ENCODE assay signal across 1 cellular context in genomic region chr9:129783516-129784361, GRCh38.
TF ChIP-seq lines count a peak whose summit lies in the region.

No MANE protein-coding gene starts in this region.

TF ChIP-seq in HepG2, 621 proteins besides CTCF, POLR2A, EP300 and RAD21 (continued from another document):
- TF ChIP-seq, protein P1, sequence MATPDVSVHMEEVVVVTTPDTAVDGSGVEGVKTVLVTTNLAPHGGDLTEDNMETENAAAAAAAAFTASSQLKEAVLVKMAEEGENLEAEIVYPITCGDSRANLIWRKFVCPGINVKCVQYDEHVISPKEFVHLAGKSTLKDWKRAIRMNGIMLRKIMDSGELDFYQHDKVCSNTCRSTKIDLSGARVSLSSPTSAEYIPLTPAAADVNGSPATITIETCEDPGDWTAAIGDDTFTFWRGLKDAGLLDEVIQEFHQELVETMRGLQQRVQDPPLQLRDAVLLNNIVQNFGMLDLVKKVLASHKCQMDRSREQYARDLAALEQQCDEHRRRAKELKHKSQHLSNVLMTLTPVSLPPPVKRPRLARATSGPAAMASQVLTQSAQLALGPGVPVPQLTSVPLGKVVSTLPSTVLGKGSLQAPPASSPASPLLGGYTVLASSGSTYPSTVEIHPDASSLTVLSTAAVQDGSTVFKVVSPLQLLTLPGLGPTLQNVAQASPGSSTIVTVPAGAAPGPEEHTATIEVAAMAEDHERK (CRISPR knock-in tag; IDR thresholded peaks at IDR 0.05; ENCODE audit: low read depth), result no peak
- TF ChIP-seq ZFP90 (CRISPR knock-in tag; IDR thresholded peaks at IDR 0.05; ENCODE audit: borderline replicate concordance), result no peak
- no peak for TF ChIP-seq ZNF616 (CRISPR knock-in tag; IDR thresholded peaks at IDR 0.05; ENCODE audit: low read depth)
- no peak for TF ChIP-seq ZNF138 (CRISPR knock-in tag; IDR thresholded peaks at IDR 0.05; ENCODE audit: low read depth)
- no peak for TF ChIP-seq GABPA (IDR thresholded peaks at IDR 0.05; ENCODE audit: low read depth, low read length)
- 0 out of 2 replicates have a peak, but pooled peaks have one; percentile 12 for TF ChIP-seq GABPA (CRISPR knock-in tag; IDR thresholded peaks at IDR 0.05; ENCODE audit: low read depth)
- TF ChIP-seq ZBTB2 (CRISPR knock-in tag; IDR thresholded peaks at IDR 0.05; ENCODE audit: low read depth), result no peak
- TF ChIP-seq UBTF (CRISPR knock-in tag; IDR thresholded peaks at IDR 0.05), result no peak
- TF ChIP-seq ZNF180 (CRISPR knock-in tag; IDR thresholded peaks at IDR 0.05; ENCODE audit: borderline replicate concordance, low read depth), result no peak
- TF ChIP-seq KIAA2018 (CRISPR knock-in tag; IDR thresholded peaks at IDR 0.05; ENCODE audit: borderline replicate concordance), result no peak
- peak; percentile 94 for TF ChIP-seq STAG1 (CRISPR knock-in tag; IDR thresholded peaks at IDR 0.05)
- TF ChIP-seq, protein P2, sequence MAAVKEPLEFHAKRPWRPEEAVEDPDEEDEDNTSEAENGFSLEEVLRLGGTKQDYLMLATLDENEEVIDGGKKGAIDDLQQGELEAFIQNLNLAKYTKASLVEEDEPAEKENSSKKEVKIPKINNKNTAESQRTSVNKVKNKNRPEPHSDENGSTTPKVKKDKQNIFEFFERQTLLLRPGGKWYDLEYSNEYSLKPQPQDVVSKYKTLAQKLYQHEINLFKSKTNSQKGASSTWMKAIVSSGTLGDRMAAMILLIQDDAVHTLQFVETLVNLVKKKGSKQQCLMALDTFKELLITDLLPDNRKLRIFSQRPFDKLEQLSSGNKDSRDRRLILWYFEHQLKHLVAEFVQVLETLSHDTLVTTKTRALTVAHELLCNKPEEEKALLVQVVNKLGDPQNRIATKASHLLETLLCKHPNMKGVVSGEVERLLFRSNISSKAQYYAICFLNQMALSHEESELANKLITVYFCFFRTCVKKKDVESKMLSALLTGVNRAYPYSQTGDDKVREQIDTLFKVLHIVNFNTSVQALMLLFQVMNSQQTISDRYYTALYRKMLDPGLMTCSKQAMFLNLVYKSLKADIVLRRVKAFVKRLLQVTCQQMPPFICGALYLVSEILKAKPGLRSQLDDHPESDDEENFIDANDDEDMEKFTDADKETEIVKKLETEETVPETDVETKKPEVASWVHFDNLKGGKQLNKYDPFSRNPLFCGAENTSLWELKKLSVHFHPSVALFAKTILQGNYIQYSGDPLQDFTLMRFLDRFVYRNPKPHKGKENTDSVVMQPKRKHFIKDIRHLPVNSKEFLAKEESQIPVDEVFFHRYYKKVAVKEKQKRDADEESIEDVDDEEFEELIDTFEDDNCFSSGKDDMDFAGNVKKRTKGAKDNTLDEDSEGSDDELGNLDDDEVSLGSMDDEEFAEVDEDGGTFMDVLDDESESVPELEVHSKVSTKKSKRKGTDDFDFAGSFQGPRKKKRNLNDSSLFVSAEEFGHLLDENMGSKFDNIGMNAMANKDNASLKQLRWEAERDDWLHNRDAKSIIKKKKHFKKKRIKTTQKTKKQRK (IDR thresholded peaks at IDR 0.05; ENCODE audit: low read length), result no peak
- no peak for TF ChIP-seq ZNF326 (CRISPR knock-in tag; IDR thresholded peaks at IDR 0.05; ENCODE audit: borderline replicate concordance)
- TF ChIP-seq, protein P3, sequence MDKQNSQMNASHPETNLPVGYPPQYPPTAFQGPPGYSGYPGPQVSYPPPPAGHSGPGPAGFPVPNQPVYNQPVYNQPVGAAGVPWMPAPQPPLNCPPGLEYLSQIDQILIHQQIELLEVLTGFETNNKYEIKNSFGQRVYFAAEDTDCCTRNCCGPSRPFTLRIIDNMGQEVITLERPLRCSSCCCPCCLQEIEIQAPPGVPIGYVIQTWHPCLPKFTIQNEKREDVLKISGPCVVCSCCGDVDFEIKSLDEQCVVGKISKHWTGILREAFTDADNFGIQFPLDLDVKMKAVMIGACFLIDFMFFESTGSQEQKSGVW (CRISPR knock-in tag; IDR thresholded peaks at IDR 0.05; ENCODE audit: borderline replicate concordance), result no peak
- TF ChIP-seq IKZF1 (IDR thresholded peaks at IDR 0.05), result no peak
- no peak for TF ChIP-seq ZNF660 (CRISPR knock-in tag; IDR thresholded peaks at IDR 0.05; ENCODE audit: borderline replicate concordance, low read depth)
- TF ChIP-seq, protein P4, sequence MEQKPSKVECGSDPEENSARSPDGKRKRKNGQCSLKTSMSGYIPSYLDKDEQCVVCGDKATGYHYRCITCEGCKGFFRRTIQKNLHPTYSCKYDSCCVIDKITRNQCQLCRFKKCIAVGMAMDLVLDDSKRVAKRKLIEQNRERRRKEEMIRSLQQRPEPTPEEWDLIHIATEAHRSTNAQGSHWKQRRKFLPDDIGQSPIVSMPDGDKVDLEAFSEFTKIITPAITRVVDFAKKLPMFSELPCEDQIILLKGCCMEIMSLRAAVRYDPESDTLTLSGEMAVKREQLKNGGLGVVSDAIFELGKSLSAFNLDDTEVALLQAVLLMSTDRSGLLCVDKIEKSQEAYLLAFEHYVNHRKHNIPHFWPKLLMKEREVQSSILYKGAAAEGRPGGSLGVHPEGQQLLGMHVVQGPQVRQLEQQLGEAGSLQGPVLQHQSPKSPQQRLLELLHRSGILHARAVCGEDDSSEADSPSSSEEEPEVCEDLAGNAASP (CRISPR knock-in tag; IDR thresholded peaks at IDR 0.05; ENCODE audit: borderline replicate concordance), result no peak
- no peak for TF ChIP-seq ZNF232 (CRISPR knock-in tag; IDR thresholded peaks at IDR 0.05; ENCODE audit: borderline replicate concordance)
- peak; percentile 82 for TF ChIP-seq ZNF121 (CRISPR knock-in tag; IDR thresholded peaks at IDR 0.05)
- TF ChIP-seq, protein P5, sequence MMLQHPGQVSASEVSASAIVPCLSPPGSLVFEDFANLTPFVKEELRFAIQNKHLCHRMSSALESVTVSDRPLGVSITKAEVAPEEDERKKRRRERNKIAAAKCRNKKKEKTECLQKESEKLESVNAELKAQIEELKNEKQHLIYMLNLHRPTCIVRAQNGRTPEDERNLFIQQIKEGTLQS (CRISPR knock-in tag; IDR thresholded peaks at IDR 0.05), result no peak
- TF ChIP-seq, protein P6, sequence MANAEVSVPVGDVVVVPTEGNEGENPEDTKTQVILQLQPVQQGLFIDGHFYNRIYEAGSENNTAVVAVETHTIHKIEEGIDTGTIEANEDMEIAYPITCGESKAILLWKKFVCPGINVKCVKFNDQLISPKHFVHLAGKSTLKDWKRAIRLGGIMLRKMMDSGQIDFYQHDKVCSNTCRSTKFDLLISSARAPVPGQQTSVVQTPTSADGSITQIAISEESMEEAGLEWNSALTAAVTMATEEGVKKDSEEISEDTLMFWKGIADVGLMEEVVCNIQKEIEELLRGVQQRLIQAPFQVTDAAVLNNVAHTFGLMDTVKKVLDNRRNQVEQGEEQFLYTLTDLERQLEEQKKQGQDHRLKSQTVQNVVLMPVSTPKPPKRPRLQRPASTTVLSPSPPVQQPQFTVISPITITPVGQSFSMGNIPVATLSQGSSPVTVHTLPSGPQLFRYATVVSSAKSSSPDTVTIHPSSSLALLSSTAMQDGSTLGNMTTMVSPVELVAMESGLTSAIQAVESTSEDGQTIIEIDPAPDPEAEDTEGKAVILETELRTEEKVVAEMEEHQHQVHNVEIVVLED (CRISPR knock-in tag; IDR thresholded peaks at IDR 0.05; ENCODE audit: borderline replicate concordance), result no peak
- peak; percentile 49; the same call in 1 of the 2 replicates for TF ChIP-seq KDM2A (CRISPR knock-in tag; IDR thresholded peaks at IDR 0.05; ENCODE audit: borderline replicate concordance, low read depth)
- no peak for TF ChIP-seq RELA (CRISPR knock-in tag; IDR thresholded peaks at IDR 0.05)
- no peak for TF ChIP-seq ZFY (CRISPR knock-in tag; IDR thresholded peaks at IDR 0.05)
- TF ChIP-seq STAT5B (CRISPR knock-in tag; IDR thresholded peaks at IDR 0.05), result no peak
- no peak for TF ChIP-seq ZNF24 (IDR thresholded peaks at IDR 0.05)
